Comparison of ENCODE assay signal across 18 cellular contexts in the genomic region with DNA sequence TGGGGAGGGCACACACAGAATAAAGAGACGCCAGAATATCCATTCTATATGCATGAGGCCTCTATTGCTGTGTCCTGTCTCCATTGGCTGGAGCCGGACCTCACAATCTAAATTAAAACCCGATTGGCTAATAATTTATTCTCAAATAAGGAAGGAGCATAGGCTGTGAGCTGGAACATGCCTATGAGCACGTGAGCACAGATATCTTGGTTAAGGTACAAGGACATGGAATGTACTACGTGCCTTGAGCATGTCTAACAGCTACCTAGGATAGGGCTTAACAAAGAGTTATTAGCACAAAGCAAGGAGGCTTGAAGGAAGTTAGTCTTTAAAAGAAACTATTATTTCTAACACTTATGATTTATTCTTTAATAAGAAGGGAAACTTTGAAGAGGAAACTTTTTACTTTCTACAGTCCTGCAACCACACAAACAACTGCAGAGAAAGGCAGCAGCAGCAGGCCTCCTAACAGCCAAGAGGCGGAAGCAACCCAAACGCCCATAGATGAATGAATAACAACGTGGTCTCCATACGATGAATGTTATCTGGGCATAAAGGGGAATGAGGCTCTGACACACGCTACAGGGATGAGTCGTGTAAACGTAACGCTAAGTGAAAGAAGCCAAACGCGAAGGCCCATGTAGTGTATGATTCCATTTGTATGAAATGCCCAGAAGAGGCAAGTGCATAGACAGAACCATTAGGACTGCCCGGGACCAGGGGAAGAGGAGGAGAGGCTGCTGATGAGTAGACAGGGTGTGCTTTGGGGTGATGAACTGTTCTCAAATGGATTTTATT.
DNase-seq lines count a peak whose midpoint lies in the region; ATAC-seq and TF ChIP-seq lines count a peak whose summit lies in the region.
"Had no signal": no experiment of that assay in that cellular context is flagged by ENCODE, and none has a peak within 500 bp of the region (broad histone marks: within the 10 kb centered on the region; RNA-seq: fewer than 3 reads in every experiment).

No MANE protein-coding gene starts in this region.

- ATAC-seq in GM19035 (IDR thresholded peaks at IDR 0.05; ENCODE audit: unreplicated experiment) = no peak
- ATAC-seq: activated CD8-positive, alpha-beta T cell treated with anti-CD3 and anti-CD28 coated beads for 36 hours had no signal

- H3K36me3 ChIP-seq in SU-DHL-6 (ENCODE audit: low read length) = peaks cover 3% of the 10 kb centered on the region; the same call in 1 of the 2 replicates

- no peaks in the 10 kb centered on the region for H3K9me3 Mint-ChIP-seq in osteocyte (ENCODE audit: unreplicated experiment)
- H3K9me3 Mint-ChIP-seq: activated CD8-positive, alpha-beta T cell treated with anti-CD3 and anti-CD28 coated beads for 36 hours had no signal

- H4K20me1 ChIP-seq in SU-DHL-6 (ENCODE audit: low read depth, low read length) = no peaks in the 10 kb centered on the region

- no peaks in the 10 kb centered on the region for H3K9me3 ChIP-seq in SU-DHL-6 (ENCODE audit: insufficient read depth, low read length)
- H3K9me3 ChIP-seq: BLaER1 treated with 17β-estradiol and CSF1 and Interleukin-3, amounts not matched to agents 10 nM and 100 nM; sigmoid colon had no signal

- no peaks in the 10 kb centered on the region for H3K27me3 Mint-ChIP-seq in osteocyte (ENCODE audit: unreplicated experiment)
- H3K27me3 Mint-ChIP-seq: activated CD8-positive, alpha-beta T cell treated with anti-CD3 and anti-CD28 coated beads for 36 hours had no signal

- H3K4me3 Mint-ChIP-seq in osteocyte (ENCODE audit: unreplicated experiment) = no peak overlapping the region
- H3K4me3 Mint-ChIP-seq: activated CD8-positive, alpha-beta T cell treated with anti-CD3 and anti-CD28 coated beads for 36 hours had no signal

- H2AFZ ChIP-seq in SU-DHL-6 (ENCODE audit: low read depth, low read length, severe bottlenecking) = no peak overlapping the region

- H3K4me2 ChIP-seq in SU-DHL-6 (ENCODE audit: low read depth, low read length, poor library complexity, severe bottlenecking) = no peak overlapping the region
- H3K4me2 ChIP-seq: BLaER1 treated with 17β-estradiol and CSF1 and Interleukin-3, amounts not matched to agents 10 nM and 100 nM had no signal

- peak overlapping the region; percentile 3; the same call in 1 of the 2 replicates for H3K27ac ChIP-seq in SU-DHL-6 (ENCODE audit: low read depth, low read length)
- H3K27ac ChIP-seq: brain microvascular endothelial cell, sigmoid colon had no signal

- no peaks in the 10 kb centered on the region for H3K27me3 ChIP-seq in SU-DHL-6 (ENCODE audit: low read length)
- H3K27me3 ChIP-seq: BLaER1 treated with 17β-estradiol and CSF1 and Interleukin-3, amounts not matched to agents 10 nM and 100 nM; brain microvascular endothelial cell; sigmoid colon had no signal

- H3K9ac ChIP-seq in SU-DHL-6 (ENCODE audit: low read length) = no peak overlapping the region
- H3K9ac ChIP-seq: BLaER1 treated with 17β-estradiol and CSF1 and Interleukin-3, amounts not matched to agents 10 nM and 100 nM had no signal

- H3K27ac Mint-ChIP-seq in osteocyte (ENCODE audit: unreplicated experiment) = peak overlapping the region; percentile 31

- H3K4me3 ChIP-seq in SU-DHL-6 (ENCODE audit: insufficient read depth, low read length, poor library complexity, severe bottlenecking) = no peak overlapping the region
- no peak overlapping the region for H3K4me3 ChIP-seq in epithelial cell of esophagus (ENCODE audit: low read length)
- H3K4me3 ChIP-seq: BLaER1 treated with 17β-estradiol and CSF1 and Interleukin-3, amounts not matched to agents 10 nM and 100 nM; sigmoid colon had no signal

- no peaks in the 10 kb centered on the region for H3K79me2 ChIP-seq in SU-DHL-6 (ENCODE audit: insufficient read depth, low read length)

- TF ChIP-seq CTCF in SU-DHL-6 (IDR thresholded peaks at IDR 0.05; ENCODE audit: insufficient read depth, low read length, poor library complexity, severe bottlenecking) = no peak
- no peak for TF ChIP-seq CTCF in epithelial cell of esophagus (IDR thresholded peaks at IDR 0.05; ENCODE audit: insufficient read depth, low read depth, low read length, missing control alignments)
- TF ChIP-seq CTCF in osteocyte (IDR thresholded peaks at IDR 0.05) = no peak

- peaks cover 19% of the 10 kb centered on the region; the same call in 1 of the 2 replicates for H3F3A ChIP-seq in SU-DHL-6 (ENCODE audit: insufficient read depth)

- peaks cover 40% of the 10 kb centered on the region for H3K4me1 Mint-ChIP-seq in osteocyte (ENCODE audit: unreplicated experiment)

- H3K9me2 ChIP-seq in SU-DHL-6 (replicated peaks; ENCODE audit: insufficient read depth, low read length) = no peaks in the 10 kb centered on the region

- DNase-seq in EL (peak; percentile 34), epithelial cell of esophagus (ENCODE audit: low read depth) (peak; percentile 58), osteocyte (ENCODE audit: extremely low spot score, unreplicated experiment) (no peak), cerebellar nuclear complex (lab: John Stamatoyannopoulos, UW) (no peak), NCI-H2196 (lab: John Stamatoyannopoulos, UW; ENCODE audit: unreplicated experiment) (no peak), NCI-H2081 (lab: John Stamatoyannopoulos, UW) (no peak)
- DNase-seq: activated CD8-positive, alpha-beta T cell treated with anti-CD3 and anti-CD28 coated beads for 36 hours; brain microvascular endothelial cell; KBM-7; NCI-H1092 treated with DMSO at 0.1 percent for 48 hours; NCI-H345; occipital lobe; SHP77 treated with DMSO at 0.1 percent for 48 hours; sigmoid colon; stimulated activated CD4-positive, alpha-beta T cell treated with anti-CD3 and anti-CD28 coated beads, Interleukin-4, amount 100 ng/mL, for 4 hours had no signal

- peaks cover 43% of the 10 kb centered on the region for H3K36me3 Mint-ChIP-seq in osteocyte (ENCODE audit: unreplicated experiment)

Comparison
In these comparisons a context has a peak if more than half of its experiments do, and no peak if none do; other contexts are left out.
1. DNase-seq: peak in EL (single experiment) and epithelial cell of esophagus (single experiment); none in osteocyte (single experiment), cerebellar nuclear complex (0 of 2), NCI-H2196 (single experiment) and NCI-H2081 (0 of 2).